ENCODE assay signal across 8 cellular contexts in genomic region chr11:18588297-18589252, GRCh38. TPM values are rescaled to one million over a fixed set of nuclear protein-coding genes. Genes with fewer than 3 reads are reported as not detected.
A peak's percentile ranks its signal among the peaks of the same experiment; 100 is the strongest.
DNase-seq lines count a peak whose midpoint lies in the region; ATAC-seq, FAIRE-seq and TF ChIP-seq lines count a peak whose summit lies in the region.

TSS of gene UEVLD (minus strand) at chr11:18588734. CDS start at chr11:18588654, 80 bp downstream.

- H2AFZ ChIP-seq in keratinocyte (ENCODE audit: control insufficient read depth, low read length): peak within 1 kb of the TSS; percentile 92

- H3K4me3 ChIP-seq in keratinocyte (ENCODE audit: control insufficient read depth in 2 of 3, extremely low read depth in 1 of 3, insufficient read depth in 2 of 3, low read depth in 1 of 3, low read length in 3 of 3): peak within 1 kb of the TSS; percentile 74 to 99 (median 93)

- DNase-seq in NCI-H2081 (lab: John Stamatoyannopoulos, UW): peak; percentile 77 to 80
- no peak for DNase-seq in NCI-H2081 treated with DMSO at 0.1 percent for 48 hours (lab: John Stamatoyannopoulos, UW)
- peak; percentile 35 for DNase-seq in NCI-H2171 (lab: John Stamatoyannopoulos, UW)
- DNase-seq in chondrocyte (ENCODE audit: low spot score): peak; percentile 94
- DNase-seq in keratinocyte (ENCODE audit: low read depth, low spot score): peak; percentile 38
- DNase-seq in stimulated activated CD4-positive, alpha-beta T cell treated with anti-CD3 and anti-CD28 coated beads, Interleukin-12 subunit alpha, Interleukin-12 subunit beta, amount 100 ng/mL, for 4 hours: peak; percentile 57

- peak within 1 kb of the TSS; percentile 71 for H3K4me2 ChIP-seq in keratinocyte (ENCODE audit: control insufficient read depth, extremely low read depth, insufficient read depth, low read depth, low read length)

- no peaks in the 10 kb centered on the region for H3K4me1 Mint-ChIP-seq in chondrocyte (ENCODE audit: low read depth)

- H3K27me3 Mint-ChIP-seq in chondrocyte (ENCODE audit: low read depth): no peaks in the 10 kb centered on the region

- no peak within 1 kb of the TSS for H3K27ac Mint-ChIP-seq in chondrocyte (ENCODE audit: unreplicated experiment)

- H3K9me3 ChIP-seq in keratinocyte (ENCODE audit: control insufficient read depth, low read depth, low read length): no peaks in the 10 kb centered on the region

- peaks cover 0 to 3% of the 10 kb centered on the region in 2 experiments for H3K36me3 ChIP-seq in keratinocyte (ENCODE audit: control insufficient read depth in 2 of 2, extremely low read depth in 1 of 2, insufficient read depth in 2 of 2, low read length in 2 of 2)

- TF ChIP-seq CTCF in chondrocyte (IDR thresholded peaks at IDR 0.05): peak; percentile 8
- no peak for TF ChIP-seq CTCF in keratinocyte (optimal IDR thresholded peaks at IDR 0.05 in 1 of 3, IDR thresholded peaks at IDR 0.05 in 1 of 3, conservative IDR thresholded peaks at IDR 0.05 in 1 of 3; ENCODE audit: extremely low read depth in 1 of 3, insufficient read depth in 2 of 3, low read length in 3 of 3)

- no peaks in the 10 kb centered on the region for H3K36me3 Mint-ChIP-seq in chondrocyte (ENCODE audit: low read depth)

- no peaks in the 10 kb centered on the region for H3K27me3 ChIP-seq in keratinocyte (ENCODE audit: control insufficient read depth, extremely low read depth, insufficient read depth, low read length)

- no peaks in the 10 kb centered on the region for H4K20me1 ChIP-seq in keratinocyte (ENCODE audit: control insufficient read depth, extremely low read depth, insufficient read depth, low read length)

- peak; percentile 50 for ATAC-seq in HG02870 (IDR thresholded peaks at IDR 0.05; ENCODE audit: unreplicated experiment)
- ATAC-seq in activated CD4-positive, CD25-positive, alpha-beta regulatory T cell treated with anti-CD3 and anti-CD28 coated beads, Interleukin-2, amount 50 U/mL, for 24 hours: peak; percentile 41 to 54

- no peaks in the 10 kb centered on the region for H3K9me3 Mint-ChIP-seq in chondrocyte (ENCODE audit: low read depth)

- H3K9ac ChIP-seq in keratinocyte (ENCODE audit: control insufficient read depth, extremely low read depth, insufficient read depth, low read length): peak within 1 kb of the TSS; percentile 91

- no peak within 1 kb of the TSS for H3K4me3 Mint-ChIP-seq in chondrocyte (ENCODE audit: unreplicated experiment)

- H3K27ac ChIP-seq in keratinocyte (ENCODE audit: control insufficient read depth, insufficient read depth, low read length): peak within 1 kb of the TSS; percentile 90

- no peak for FAIRE-seq in keratinocyte (lab: Jason Lieb, UNC)

- peaks cover 25% of the 10 kb centered on the region for H3K4me1 ChIP-seq in keratinocyte (ENCODE audit: control insufficient read depth, extremely low read depth, insufficient read depth, low read length)

- peaks cover 53% of the 10 kb centered on the region for H3K79me2 ChIP-seq in keratinocyte (ENCODE audit: control insufficient read depth, insufficient read depth, low read length)

- dilution Hi-C loops in keratinocyte (cut with MboI; ENCODE audit: extremely low pct_ligation_motif_present, low sequenced_read_pairs): no loop called here

- H3K9me1 ChIP-seq in keratinocyte (ENCODE audit: control insufficient read depth, extremely low read depth, insufficient read depth, low read length): no peaks in the 10 kb centered on the region

RNA-seq across cellular contexts. Expression of gene UEVLD, which starts in this region (rescaled TPM):
- 21.2 to 26.7 TPM (median 21.4 TPM) in 3 replicates for total RNA-seq in chondrocyte
- 25.8 to 34.2 TPM (median 27.9 TPM) in 3 replicates for polyA plus RNA-seq in keratinocyte
- polyA plus RNA-seq in keratinocyte (2011; ENCODE audit: low read depth): 22.8 TPM
- polyA plus RNA-seq in keratinocyte (2011; cell fraction: cytosol; rRNA removed): 17.7 and 37.1 TPM in 2 replicates
- 18.9 and 24.5 TPM in 2 replicates for polyA plus RNA-seq in keratinocyte (2011; cell fraction: nucleus; rRNA removed)
- polyA plus RNA-seq in keratinocyte (2012; ENCODE audit: low replicate concordance): 16.1 and 24.0 TPM in 2 replicates
- polyA minus RNA-seq in keratinocyte: 10.7 to 33.5 TPM (median 21.1 TPM) in 3 replicates
- polyA minus RNA-seq in keratinocyte (2011; cell fraction: cytosol; rRNA and poly(A)+ RNA removed): 11.3 TPM
- 14.6 and 24.8 TPM in 2 replicates for polyA minus RNA-seq in keratinocyte (2011; cell fraction: nucleus; rRNA and poly(A)+ RNA removed)
